In the genomic region with DNA sequence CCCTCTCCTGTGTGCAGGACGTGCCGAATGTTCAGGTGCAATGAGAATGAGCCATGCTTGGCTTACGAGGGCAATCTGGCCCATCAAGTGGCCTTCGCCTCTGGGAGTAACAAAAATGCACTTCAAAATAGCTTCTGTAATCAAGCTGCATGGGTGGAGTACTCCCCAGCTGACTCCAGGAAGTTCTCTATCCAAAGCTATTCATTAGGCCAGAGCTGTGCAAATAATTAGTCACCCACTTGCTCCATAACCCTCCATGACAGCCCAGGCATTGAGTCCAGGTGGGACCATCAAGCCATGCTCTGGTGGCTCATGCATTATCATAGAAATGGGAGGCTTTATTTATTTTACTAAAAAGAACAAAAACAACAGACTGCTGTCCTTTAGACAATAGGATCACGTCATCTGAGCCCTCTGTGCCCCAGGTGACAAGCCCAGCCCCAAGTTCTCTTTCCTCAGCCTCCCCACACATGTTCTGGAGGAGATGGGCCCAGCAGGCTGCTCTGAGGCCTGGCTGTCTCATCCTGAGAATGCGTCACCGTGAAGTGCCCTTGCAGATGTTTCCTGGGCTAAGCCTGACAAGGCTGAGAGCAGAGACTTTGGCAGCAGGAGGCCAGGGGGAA, we compare ENCODE assay signal across 1 cellular context.
TF ChIP-seq lines count a peak whose summit lies in the region.

No MANE protein-coding gene starts in this region.

TF ChIP-seq in A549, 52 proteins besides CTCF, POLR2A, EP300 and RAD21 (continued from another document):
- TF ChIP-seq, protein P1, sequence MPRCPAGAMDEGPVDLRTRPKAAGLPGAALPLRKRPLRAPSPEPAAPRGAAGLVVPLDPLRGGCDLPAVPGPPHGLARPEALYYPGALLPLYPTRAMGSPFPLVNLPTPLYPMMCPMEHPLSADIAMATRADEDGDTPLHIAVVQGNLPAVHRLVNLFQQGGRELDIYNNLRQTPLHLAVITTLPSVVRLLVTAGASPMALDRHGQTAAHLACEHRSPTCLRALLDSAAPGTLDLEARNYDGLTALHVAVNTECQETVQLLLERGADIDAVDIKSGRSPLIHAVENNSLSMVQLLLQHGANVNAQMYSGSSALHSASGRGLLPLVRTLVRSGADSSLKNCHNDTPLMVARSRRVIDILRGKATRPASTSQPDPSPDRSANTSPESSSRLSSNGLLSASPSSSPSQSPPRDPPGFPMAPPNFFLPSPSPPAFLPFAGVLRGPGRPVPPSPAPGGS (IDR thresholded peaks at IDR 0.05), result no peak
- no peak for TF ChIP-seq NR3C1 (IDR thresholded peaks at IDR 0.05)
- TF ChIP-seq POLR2AphosphoS2 (conservative IDR thresholded peaks at IDR 0.05; ENCODE audit: low read length), result no peak
